Comparison of ENCODE assay signal across 11 cellular contexts in the genomic region with DNA sequence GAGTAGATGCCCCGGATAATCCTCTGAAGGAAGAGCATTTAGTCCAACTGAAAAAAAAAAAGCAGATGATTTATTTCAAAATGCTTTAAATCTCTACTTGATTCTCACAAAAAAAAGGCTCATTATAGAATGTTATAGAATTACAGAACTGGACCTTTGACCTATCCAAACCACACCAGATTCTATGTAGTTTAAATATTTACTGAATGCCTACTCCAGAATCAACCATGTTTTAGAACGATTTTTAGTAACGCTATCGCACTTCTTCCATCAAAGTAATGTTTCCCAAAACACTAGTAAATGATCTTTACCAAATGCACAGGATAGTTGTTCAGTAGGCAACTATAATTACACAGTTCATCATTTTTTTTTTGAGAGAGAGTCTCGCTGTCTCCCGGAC. TPM values are rescaled to one million over a fixed set of nuclear protein-coding genes. Genes with fewer than 3 reads are reported as not detected.
A peak's percentile ranks its signal among the peaks of the same experiment; 100 is the strongest.
DNase-seq lines count a peak whose midpoint lies in the region; ATAC-seq and TF ChIP-seq lines count a peak whose summit lies in the region.
"Had no signal": no experiment of that assay in that cellular context is flagged by ENCODE, and none has a peak within 500 bp of the region (broad histone marks: within the 10 kb centered on the region; RNA-seq: fewer than 3 reads in every experiment).

No MANE protein-coding gene starts in this region.

- H3K27ac ChIP-seq in OCI-LY3 (ENCODE audit: low read length): no peak overlapping the region
- no peak overlapping the region for H3K27ac ChIP-seq in ectodermal cell (ENCODE audit: insufficient read depth, low read depth, low read length, poor library complexity, severe bottlenecking)
- H3K27ac ChIP-seq: heart right ventricle, pancreas had no signal

- peaks cover 63% of the 10 kb centered on the region for H4K20me1 ChIP-seq in OCI-LY3 (ENCODE audit: insufficient read depth, low read length)

- H3K4me1 ChIP-seq in OCI-LY3 (ENCODE audit: low read length) (peaks cover 13% of the 10 kb centered on the region), ectodermal cell (ENCODE audit: control insufficient read depth, insufficient read depth, low read length) (peaks cover 7% of the 10 kb centered on the region)

- H3K9me3 Mint-ChIP-seq in T-helper 1 cell treated with Interleukin-12 subunit alpha and Interleukin-12 subunit beta and Interleukin-4 antibody, amounts not matched to agents 30 μg/mL and 1 μg/mL, for 36 hours: no peaks in the 10 kb centered on the region
- no peaks in the 10 kb centered on the region for H3K9me3 Mint-ChIP-seq in osteocyte (ENCODE audit: unreplicated experiment)

- H3K4me2 ChIP-seq in OCI-LY3 (ENCODE audit: low read length): peak overlapping the region; percentile 81; the same call in 1 of the 2 replicates

- no peaks in the 10 kb centered on the region for H3K9me3 ChIP-seq in OCI-LY3 (ENCODE audit: insufficient read depth, low read length)
- no peaks in the 10 kb centered on the region for H3K9me3 ChIP-seq in ectodermal cell (ENCODE audit: control insufficient read depth, low read length)
- H3K9me3 ChIP-seq: heart right ventricle, pancreas had no signal

- TF ChIP-seq CTCF in OCI-LY3 (IDR thresholded peaks at IDR 0.05; ENCODE audit: low read depth, low read length) (no peak), osteocyte (IDR thresholded peaks at IDR 0.05) (no peak)

- no peak for DNase-seq in T-helper 1 cell
- no peak for DNase-seq in osteocyte (ENCODE audit: extremely low spot score, unreplicated experiment)
- DNase-seq in NCI-H1436 treated with DMSO at 0.1 percent for 48 hours (lab: John Stamatoyannopoulos, UW): no peak
- no peak for DNase-seq in NCI-H748 treated with DMSO at 0.1 percent for 48 hours (lab: John Stamatoyannopoulos, UW)
- DNase-seq: heart right ventricle, pancreas, T1000 had no signal

- peaks cover 51% of the 10 kb centered on the region for H3K36me3 ChIP-seq in OCI-LY3 (replicated peaks; ENCODE audit: low read depth, low read length)
- peaks cover 24% of the 10 kb centered on the region for H3K36me3 ChIP-seq in ectodermal cell (ENCODE audit: control insufficient read depth, insufficient read depth, low read length)

- H3K4me3 ChIP-seq in OCI-LY3 (ENCODE audit: low read length) (peak overlapping the region; percentile 99; the same call in 1 of the 2 replicates), ectodermal cell (ENCODE audit: insufficient read depth, low read depth, low read length) (peak overlapping the region; percentile 4)

- H3K27ac Mint-ChIP-seq in T-helper 1 cell treated with Interleukin-12 subunit alpha and Interleukin-12 subunit beta and Interleukin-4 antibody, amounts not matched to agents 30 μg/mL and 1 μg/mL, for 36 hours: peak overlapping the region; percentile 75
- H3K27ac Mint-ChIP-seq in osteocyte (ENCODE audit: unreplicated experiment): peak overlapping the region; percentile 34

- H3K4me3 Mint-ChIP-seq in T-helper 1 cell treated with Interleukin-12 subunit alpha and Interleukin-12 subunit beta and Interleukin-4 antibody, amounts not matched to agents 30 μg/mL and 1 μg/mL, for 36 hours: peak overlapping the region; percentile 67
- peak overlapping the region; percentile 55 for H3K4me3 Mint-ChIP-seq in osteocyte (ENCODE audit: unreplicated experiment)

- peaks cover 7% of the 10 kb centered on the region for H3K27me3 Mint-ChIP-seq in T-helper 1 cell treated with Interleukin-12 subunit alpha and Interleukin-12 subunit beta and Interleukin-4 antibody, amounts not matched to agents 30 μg/mL and 1 μg/mL, for 36 hours (ENCODE audit: low read depth)
- no peaks in the 10 kb centered on the region for H3K27me3 Mint-ChIP-seq in osteocyte (ENCODE audit: unreplicated experiment)

- H2AFZ ChIP-seq in OCI-LY3 (ENCODE audit: low read depth, low read length): no peak overlapping the region

- H3K27me3 ChIP-seq in OCI-LY3 (ENCODE audit: low read depth, low read length) (no peaks in the 10 kb centered on the region), ectodermal cell (ENCODE audit: control insufficient read depth, insufficient read depth, low read length, poor library complexity, severe bottlenecking) (no peaks in the 10 kb centered on the region)
- H3K27me3 ChIP-seq: heart right ventricle, pancreas had no signal

- H3K4me1 Mint-ChIP-seq in T-helper 1 cell treated with Interleukin-12 subunit alpha and Interleukin-12 subunit beta and Interleukin-4 antibody, amounts not matched to agents 30 μg/mL and 1 μg/mL, for 36 hours (ENCODE audit: low read depth): peaks cover 49% of the 10 kb centered on the region
- peaks cover 37% of the 10 kb centered on the region for H3K4me1 Mint-ChIP-seq in osteocyte (ENCODE audit: unreplicated experiment)

- H3K9ac ChIP-seq in OCI-LY3 (ENCODE audit: low read length): no peak overlapping the region

- WGBS in ectodermal cell, 2 experiments: 91 to 95% methylated on average over 5 to 6 of the region's 6 CpGs

- ATAC-seq in GM19455 (IDR thresholded peaks at IDR 0.05; ENCODE audit: unreplicated experiment): no peak
- ATAC-seq: heart right ventricle, pancreas had no signal

- H3K36me3 Mint-ChIP-seq in T-helper 1 cell treated with Interleukin-12 subunit alpha and Interleukin-12 subunit beta and Interleukin-4 antibody, amounts not matched to agents 30 μg/mL and 1 μg/mL, for 36 hours (ENCODE audit: low read depth): peaks cover 40% of the 10 kb centered on the region
- H3K36me3 Mint-ChIP-seq in osteocyte (ENCODE audit: unreplicated experiment): peaks cover 32% of the 10 kb centered on the region

- peaks cover 76% of the 10 kb centered on the region for H3K79me2 ChIP-seq in OCI-LY3 (ENCODE audit: low read length)

RNA-seq across cellular contexts. Expression of a gene that starts 2.6 kb away (rescaled TPM):
- 3,573 TPM for polyA plus RNA-seq in ectodermal cell (2013, experiment 1 of 4)
- polyA plus RNA-seq in ectodermal cell (2013, experiment 2 of 4): 4,020 TPM
- polyA plus RNA-seq in ectodermal cell (2013, experiment 3 of 4): 3,707 TPM
- 4,204 TPM for polyA plus RNA-seq in ectodermal cell (2013, experiment 4 of 4)
- total RNA-seq in osteocyte: 935 and 1,004 TPM in 2 replicates

RNA-seq across cellular contexts. Expression of a gene that starts 15.1 kb away (rescaled TPM):
- polyA plus RNA-seq in ectodermal cell (2013, experiment 1 of 4): 25.3 TPM
- 24.7 TPM for polyA plus RNA-seq in ectodermal cell (2013, experiment 2 of 4)
- 25.0 TPM for polyA plus RNA-seq in ectodermal cell (2013, experiment 3 of 4)
- 23.4 TPM for polyA plus RNA-seq in ectodermal cell (2013, experiment 4 of 4)
- 7.4 and 8.1 TPM in 2 replicates for total RNA-seq in osteocyte

RNA-seq across cellular contexts. Expression of a gene that starts 36.8 kb away (rescaled TPM):
- polyA plus RNA-seq in ectodermal cell (2013, experiment 1 of 4): 175 TPM
- polyA plus RNA-seq in ectodermal cell (2013, experiment 2 of 4): 198 TPM
- polyA plus RNA-seq in ectodermal cell (2013, experiment 3 of 4): 164 TPM
- polyA plus RNA-seq in ectodermal cell (2013, experiment 4 of 4): 172 TPM
- 171 and 187 TPM in 2 replicates for total RNA-seq in osteocyte

RNA-seq across cellular contexts. Expression of a gene that starts 37.0 kb away (rescaled TPM):
- 24.5 TPM for polyA plus RNA-seq in ectodermal cell (2013, experiment 1 of 4)
- polyA plus RNA-seq in ectodermal cell (2013, experiment 2 of 4): 25.0 TPM
- polyA plus RNA-seq in ectodermal cell (2013, experiment 3 of 4): 20.6 TPM
- 21.6 TPM for polyA plus RNA-seq in ectodermal cell (2013, experiment 4 of 4)
- 46.6 and 50.6 TPM in 2 replicates for total RNA-seq in osteocyte

RNA-seq across cellular contexts. Expression of a gene that starts 51.4 kb away (rescaled TPM):
- 21.5 TPM for polyA plus RNA-seq in ectodermal cell (2013, experiment 1 of 4)
- 22.7 TPM for polyA plus RNA-seq in ectodermal cell (2013, experiment 2 of 4)
- 21.6 TPM for polyA plus RNA-seq in ectodermal cell (2013, experiment 3 of 4)
- polyA plus RNA-seq in ectodermal cell (2013, experiment 4 of 4): 23.2 TPM
- 7.3 and 8.4 TPM in 2 replicates for total RNA-seq in osteocyte
